Comparison of ENCODE assay signal across 22 cellular contexts in genomic region chr1:147109041-147109440, GRCh38.
DNase-seq lines count a peak whose midpoint lies in the region; ATAC-seq, FAIRE-seq and TF ChIP-seq lines count a peak whose summit lies in the region.
"Had no signal": no experiment of that assay in that cellular context is flagged by ENCODE, and none has a peak within 500 bp of the region (broad histone marks: within the 10 kb centered on the region; RNA-seq: fewer than 3 reads in every experiment).

No MANE protein-coding gene starts in this region.

- H3K36me3 ChIP-seq in IMR-90 (ENCODE audit: control insufficient read depth, insufficient read depth, low read length): no peaks in the 10 kb centered on the region
- H3K36me3 ChIP-seq: tibial nerve had no signal

- CTCF ChIA-PET in IMR-90 (lab: Yijun Ruan, JAX): no interaction called here

- no peak overlapping the region for H2BK5ac ChIP-seq in IMR-90 (ENCODE audit: low read depth, low read length, poor library complexity, severe bottlenecking)

- no peak overlapping the region for H3K56ac ChIP-seq in IMR-90 (ENCODE audit: extremely low read depth, insufficient read depth, low read length)

- H4K20me1 ChIP-seq in IMR-90 (ENCODE audit: insufficient read depth, low read length): no peaks in the 10 kb centered on the region

- TF ChIP-seq RAD21 in IMR-90 (IDR thresholded peaks at IDR 0.05; ENCODE audit: low read length): no peak

- H2AK5ac ChIP-seq in IMR-90 (ENCODE audit: low read depth, low read length): no peak overlapping the region

- TF ChIP-seq POLR2A in GM12891 (IDR thresholded peaks at IDR 0.05; ENCODE audit: low read depth, low read length) (no peak), IMR-90 (IDR thresholded peaks at IDR 0.05; ENCODE audit: low read depth, low read length) (no peak), GM18505 (IDR thresholded peaks at IDR 0.05; ENCODE audit: borderline replicate concordance, extremely low read depth, insufficient read depth, insufficient read length) (no peak)

- TF ChIP-seq CTCF in IMR-90 (conservative IDR thresholded peaks at IDR 0.05; ENCODE audit: low read depth, low read length): no peak

- DNase-seq in GM12891 (ENCODE audit: insufficient read length, low spot score): no peak
- DNase-seq in IMR-90: no peak
- no peak for DNase-seq in stimulated activated CD4-positive, alpha-beta T cell treated with anti-CD3 and anti-CD28 coated beads, Interleukin-1b, Interleukin-23, amount 100 ng/mL, for 48 hours
- DNase-seq: activated gamma-delta T cell; amniotic stem cell; DMS79; mucosa of descending colon; NCI-H187 treated with DMSO at 0.1 percent for 48 hours; NCI-H2227 treated with DMSO at 0.1 percent for 48 hours; NCI-H774; OCI-M1; Right ventricle myocardium superior; stimulated activated naive CD4-positive, alpha-beta T cell treated with Interleukin-2 at 50 U/mL for 16 hours; SW 1271 had no signal

- H4K91ac ChIP-seq in IMR-90 (ENCODE audit: insufficient read depth, low read depth, low read length): no peak overlapping the region

- no peak overlapping the region for H3K23ac ChIP-seq in IMR-90 (ENCODE audit: low read depth, low read length)

- ATAC-seq in GM18868 (IDR thresholded peaks at IDR 0.05; ENCODE audit: unreplicated experiment) (peak; percentile 87), GM21723 (IDR thresholded peaks at IDR 0.05; ENCODE audit: unreplicated experiment) (peak; percentile 67), IMR-90 (ENCODE audit: low read depth) (no peak), GM18505 (IDR thresholded peaks at IDR 0.05; ENCODE audit: unreplicated experiment) (no peak), esophagus mucosa (no peak)
- ATAC-seq: mucosa of descending colon had no signal

- H2BK20ac ChIP-seq in IMR-90 (ENCODE audit: low read depth, low read length): no peak overlapping the region

- H3K4ac ChIP-seq in IMR-90 (ENCODE audit: low read depth, low read length): no peak overlapping the region

- no peak overlapping the region for H3K9ac ChIP-seq in IMR-90 (ENCODE audit: low read depth, low read length)
- H3K9ac ChIP-seq: KMS-11 had no signal

- no TSS peak for BruUV-seq in IMR-90 (replicated peaks; lab: Mats Ljungman, UMichigan)

- H2AK9ac ChIP-seq in IMR-90 (replicated peaks; ENCODE audit: low read depth, low read length, poor library complexity): no peak overlapping the region

- dilution Hi-C loops in IMR-90 (cut with HindIII; ENCODE audit: low sequenced_read_pairs, unreplicated experiment): no loop called here

- no peak overlapping the region for H4K5ac ChIP-seq in IMR-90 (ENCODE audit: low read depth, low read length)

- H4K8ac ChIP-seq in IMR-90 (ENCODE audit: low read depth in 2 of 2, low read length in 2 of 2): no peak overlapping the region

- H2BK15ac ChIP-seq in IMR-90 (ENCODE audit: low read depth, low read length): no peak overlapping the region

- FAIRE-seq in GM12891 (lab: Jason Lieb, UNC): peak; percentile 9
- FAIRE-seq: endothelial cell of umbilical vein, GM18507 had no signal

- H3K14ac ChIP-seq in IMR-90 (replicated peaks; ENCODE audit: low read depth, low read length): no peak overlapping the region

- POLR2A ChIA-PET in IMR-90 (lab: Charles Lee; ENCODE audit: unreplicated experiment): no interaction called here

- no peaks in the 10 kb centered on the region for H3K4me1 ChIP-seq in IMR-90 (ENCODE audit: control insufficient read depth, insufficient read depth, low read length)
- H3K4me1 ChIP-seq: tibial nerve had no signal

- H3K79me1 ChIP-seq in IMR-90 (ENCODE audit: low read depth in 1 of 2, low read length in 2 of 2): no peaks in the 10 kb centered on the region

- no peak overlapping the region for H3K27ac ChIP-seq in IMR-90 (ENCODE audit: insufficient read depth, low read length)
- H3K27ac ChIP-seq: KMS-11, tibial nerve had no signal

- H3K18ac ChIP-seq in IMR-90 (ENCODE audit: low read depth, low read length): no peak overlapping the region

- H3K9me1 ChIP-seq in IMR-90 (ENCODE audit: insufficient read depth, low read length): no peaks in the 10 kb centered on the region

- H3K9me3 ChIP-seq in IMR-90 (ENCODE audit: control insufficient read depth, insufficient read depth, low read length): no peaks in the 10 kb centered on the region
- H3K9me3 ChIP-seq: mucosa of descending colon, tibial nerve had no signal

- whole genome bisulfite sequencing in IMR-90 (ENCODE audit: extremely low coverage in 2 of 2, insufficient read length in 1 of 2), 2 experiments: no CpG with 5 or more reads among the region's 1 CpG

- no peak overlapping the region for H2BK120ac ChIP-seq in IMR-90 (ENCODE audit: low read depth, low read length)

- peaks cover 7% of the 10 kb centered on the region for H3K27me3 ChIP-seq in IMR-90 (ENCODE audit: control insufficient read depth, insufficient read depth, low read length)
- H3K27me3 ChIP-seq: tibial nerve had no signal

- H2AFZ ChIP-seq in IMR-90 (replicated peaks; ENCODE audit: low read length, poor library complexity): peak overlapping the region; percentile 32

- intact Hi-C loops in IMR-90 (cut with micrococcal nuclease): no loop called here

- H3K4me2 ChIP-seq in IMR-90 (ENCODE audit: low read depth, low read length): no peak overlapping the region
- H3K4me2 ChIP-seq: KMS-11 had no signal

- no peak overlapping the region for H3K4me3 ChIP-seq in IMR-90 (ENCODE audit: insufficient read depth, low read depth, low read length)
- H3K4me3 ChIP-seq: mucosa of descending colon, tibial nerve had no signal

- in situ Hi-C loops in IMR-90 (cut with MboI; ENCODE audit: low sequenced_read_pairs): no loop called here

TF ChIP-seq in GM12891, 5 proteins besides CTCF, POLR2A, EP300 and RAD21:
- TF ChIP-seq POU2F2 (IDR thresholded peaks at IDR 0.05; ENCODE audit: low read depth, low read length): no peak
TF ChIP-seq in GM12891: peak in this region for 0.

TF ChIP-seq in IMR-90, 13 proteins besides CTCF, POLR2A, EP300 and RAD21:
- TF ChIP-seq MXI1 (IDR thresholded peaks at IDR 0.05; ENCODE audit: borderline replicate concordance, low read depth, low read length) (no peak), MAZ (IDR thresholded peaks at IDR 0.05; ENCODE audit: borderline replicate concordance, low read depth, low read length) (no peak), BHLHE40 (IDR thresholded peaks at IDR 0.05; ENCODE audit: low read depth, low read length) (no peak), USF2 (IDR thresholded peaks at IDR 0.05; ENCODE audit: low read depth, low read length) (no peak), MAFK (IDR thresholded peaks at IDR 0.05; ENCODE audit: low read depth, low read length) (no peak)

Comparison
In these comparisons a context has a peak if more than half of its experiments do, and no peak if none do; other contexts are left out.
1. ATAC-seq: peak in GM18868 (single experiment) and GM21723 (single experiment); none in IMR-90 (single experiment), GM18505 (single experiment) and esophagus mucosa (single experiment).